In genomic region chr15:50166216-50166615, GRCh38 we compare ENCODE assay signal across 14 cellular contexts. TPM values are rescaled to one million over a fixed set of nuclear protein-coding genes. Genes with fewer than 3 reads are reported as not detected.
DNase-seq lines count a peak whose midpoint lies in the region; ATAC-seq and TF ChIP-seq lines count a peak whose summit lies in the region.
"Had no signal": no experiment of that assay in that cellular context is flagged by ENCODE, and none has a peak within 500 bp of the region (broad histone marks: within the 10 kb centered on the region; RNA-seq: fewer than 3 reads in every experiment).

No MANE protein-coding gene starts in this region.

- H3K27ac Mint-ChIP-seq in endodermal cell: no peak overlapping the region
- H3K27ac Mint-ChIP-seq: dendritic cell treated with granulocyte-macrophage colony-stimulating factor and Interleukin-4, amounts not matched to agents 40 ng/mL and 50 ng/mL, for 4 days had no signal

- H3K9me3 Mint-ChIP-seq in endodermal cell: peaks cover 30% of the 10 kb centered on the region

- no TSS peak for BruUV-seq in PC-9 (replicated peaks; lab: Mats Ljungman, UMichigan)

- no peaks in the 10 kb centered on the region for H3K9me2 ChIP-seq in PC-9 (ENCODE audit: insufficient read depth)

- no peaks in the 10 kb centered on the region for H3K27me3 Mint-ChIP-seq in endodermal cell (ENCODE audit: insufficient read depth)
- H3K27me3 Mint-ChIP-seq: dendritic cell treated with granulocyte-macrophage colony-stimulating factor and Interleukin-4, amounts not matched to agents 40 ng/mL and 50 ng/mL, for 4 days had no signal

- DNase-seq in EH (ENCODE audit: low read depth): peak; percentile 89
- DNase-seq in PC-9: peak in 1 of 2 experiments; percentile 84
- no peak for DNase-seq in endodermal cell
- DNase-seq in omental fat pad (ENCODE audit: low spot score): no peak
- no peak for DNase-seq in cerebellar cortex (ENCODE audit: low spot score)
- no peak for DNase-seq in posterior cingulate gyrus
- no peak for DNase-seq in KG1 (lab: John Stamatoyannopoulos, UW)
- DNase-seq in esophagus squamous epithelium (lab: John Stamatoyannopoulos, UW): no peak
- DNase-seq: DMS53, NCI-H1105, NCI-H526, psoas muscle, substantia nigra had no signal

- no peaks in the 10 kb centered on the region for H3K79me2 ChIP-seq in PC-9 (ENCODE audit: low read depth)

- CTCF ChIA-PET in PC-9 (lab: Charles Lee): no interaction called here

- H2AFZ ChIP-seq in PC-9: no peak overlapping the region

- TF ChIP-seq POLR2A in esophagus squamous epithelium (IDR thresholded peaks at IDR 0.05): no peak

- H3K4me2 ChIP-seq in PC-9: peak overlapping the region; percentile 53

- ATAC-seq in omental fat pad (ENCODE audit: low FRiP score): peak; percentile 88
- ATAC-seq: psoas muscle had no signal

- peaks cover 3% of the 10 kb centered on the region for H3K36me3 Mint-ChIP-seq in endodermal cell (ENCODE audit: low read depth)

- H3F3A ChIP-seq in PC-9 (ENCODE audit: insufficient read depth, low read depth): peaks cover 11% of the 10 kb centered on the region; the same call in 1 of the 2 replicates

- intact Hi-C loops in PC-9 (cut with micrococcal nuclease; ENCODE audit: unreplicated experiment) (no loop called here), posterior cingulate gyrus (cut with DNase I) (no loop called here), esophagus squamous epithelium (cut with DNase I) (no loop called here)

- POLR2A ChIA-PET in PC-9 (lab: Charles Lee; ENCODE audit: unreplicated experiment): interaction anchor here (0.5 kb wide), 1 partner anchor 9 kb away, joined by 5 read pairs; no protein-coding TSS in a partner anchor

- 80% methylated on average over 1 of the region's 1 CpG; no CpG with 5 or more reads in 1 of the 2 experiments for WGBS in endodermal cell (ENCODE audit: insufficient coverage in 1 of 2, insufficient read length in 1 of 2), 2 experiments
- WGBS in esophagus squamous epithelium, 2 donors: 21 to 40% methylated on average over 1 of the region's 1 CpG

- H3K4me1 Mint-ChIP-seq in endodermal cell: peaks cover 13% of the 10 kb centered on the region

- H3K9me3 ChIP-seq in PC-9 (ENCODE audit: insufficient read depth, low read depth) (no peaks in the 10 kb centered on the region), endodermal cell (ENCODE audit: control insufficient read depth, low read length) (peaks cover 8% of the 10 kb centered on the region), esophagus squamous epithelium (no peaks in the 10 kb centered on the region)
- H3K9me3 ChIP-seq: psoas muscle had no signal

- H3K4me3 ChIP-seq in PC-9: no peak overlapping the region
- peak overlapping the region; percentile 24 for H3K4me3 ChIP-seq in endodermal cell (ENCODE audit: low read length)
- H3K4me3 ChIP-seq in esophagus squamous epithelium: no peak overlapping the region
- H3K4me3 ChIP-seq: psoas muscle had no signal

- H3K36me3 ChIP-seq in PC-9 (ENCODE audit: low read depth) (no peaks in the 10 kb centered on the region), endodermal cell (ENCODE audit: control insufficient read depth, insufficient read depth, low read length) (no peaks in the 10 kb centered on the region), esophagus squamous epithelium (no peaks in the 10 kb centered on the region)

- H3K4me1 ChIP-seq in PC-9 (replicated peaks; ENCODE audit: insufficient read depth) (peaks cover 32% of the 10 kb centered on the region), endodermal cell (ENCODE audit: control insufficient read depth, insufficient read depth, low read length) (peaks cover 8% of the 10 kb centered on the region), esophagus squamous epithelium (peaks cover 0 to 8% (median 0%) of the 10 kb centered on the region in 3 donors)
- H3K4me1 ChIP-seq: psoas muscle had no signal

- H3K27me3 ChIP-seq in PC-9 (ENCODE audit: insufficient read depth, low read depth): no peaks in the 10 kb centered on the region
- no peaks in the 10 kb centered on the region for H3K27me3 ChIP-seq in endodermal cell (ENCODE audit: control insufficient read depth, insufficient read depth, low read length, poor library complexity, severe bottlenecking)
- H3K27me3 ChIP-seq in esophagus squamous epithelium: no peaks in the 10 kb centered on the region

- no peak overlapping the region for H3K9ac ChIP-seq in endodermal cell (ENCODE audit: extremely low read depth, low read length, poor library complexity, severe bottlenecking)

- TF ChIP-seq CTCF in PC-9 (conservative IDR thresholded peaks at IDR 0.05): no peak
- TF ChIP-seq CTCF in endodermal cell (conservative IDR thresholded peaks at IDR 0.05): no peak
- no peak for TF ChIP-seq CTCF in omental fat pad (IDR thresholded peaks at IDR 0.05)
- TF ChIP-seq CTCF in esophagus squamous epithelium (IDR thresholded peaks at IDR 0.05): peak in 1 of 6 experiments; percentile 11

- H3K27ac ChIP-seq in PC-9: peak overlapping the region; percentile 78
- no peak overlapping the region for H3K27ac ChIP-seq in endodermal cell (ENCODE audit: low read depth, low read length)
- no peak overlapping the region for H3K27ac ChIP-seq in esophagus squamous epithelium
- H3K27ac ChIP-seq: psoas muscle had no signal

- H4K20me1 ChIP-seq in PC-9 (ENCODE audit: insufficient read depth): no peaks in the 10 kb centered on the region

- no peak overlapping the region for H3K4me3 Mint-ChIP-seq in endodermal cell
- H3K4me3 Mint-ChIP-seq: dendritic cell treated with granulocyte-macrophage colony-stimulating factor and Interleukin-4, amounts not matched to agents 40 ng/mL and 50 ng/mL, for 4 days had no signal

RNA-seq across cellular contexts. Expression of gene SLC27A2, which starts 15.8 kb away (rescaled TPM):
- 5.8 and 7.5 TPM in 2 replicates for total RNA-seq in PC-9 (2021)
- 1 to 10 TPM; 4.0 to 6.8 TPM for total RNA-seq in endodermal cell
- polyA plus RNA-seq in endodermal cell (2013, experiment 1 of 2): 1.4 TPM
- 1.9 TPM for polyA plus RNA-seq in endodermal cell (2013, experiment 2 of 2)
- total RNA-seq in omental fat pad: 10 to 100 TPM in 1 of 4 donors, 1 to 10 TPM in 3; 1.6 to 11.4 (median 5.5) TPM
- total RNA-seq in esophagus squamous epithelium: 1 to 10 TPM; 2.2 to 9.4 (median 3.8) TPM
- total RNA-seq: psoas muscle had no signal

RNA-seq across cellular contexts. Expression of gene ATP8B4, which starts 47.2 kb away (rescaled TPM):
- 0.20 and 0.60 TPM in 2 replicates for total RNA-seq in PC-9 (2021)
- under 1 TPM; 0.64 to 0.95 TPM for total RNA-seq in endodermal cell
- polyA plus RNA-seq in endodermal cell (2013, experiment 1 of 2): 0.14 TPM
- 0.04 TPM for polyA plus RNA-seq in endodermal cell (2013, experiment 2 of 2)
- 10 to 100 TPM; 12.1 to 32.3 (median 16.5) TPM for total RNA-seq in omental fat pad
- total RNA-seq in esophagus squamous epithelium: 1 to 10 TPM in 3 of 4 donors, under 1 TPM in 1; 0.97 to 6.7 (median 2.9) TPM
